ENCODE assay signal across 22 cellular contexts in genomic region chr12:117041798-117042170, GRCh38. TPM values are rescaled to one million over a fixed set of nuclear protein-coding genes. Genes with fewer than 3 reads are reported as not detected.
DNase-seq lines count a peak whose midpoint lies in the region; ATAC-seq and TF ChIP-seq lines count a peak whose summit lies in the region.
"Had no signal": no experiment of that assay in that cellular context is flagged by ENCODE, and none has a peak within 500 bp of the region (broad histone marks: within the 10 kb centered on the region; RNA-seq: fewer than 3 reads in every experiment).

No MANE protein-coding gene starts in this region.

- DNase-seq in left ventricle myocardium inferior (no peak), Right ventricle myocardium inferior (ENCODE audit: missing footprints) (no peak), adrenal gland (no peak), AML-193 (lab: John Stamatoyannopoulos, UW) (no peak), medulla oblongata (ENCODE audit: extremely low spot score) (no peak)
- DNase-seq: CD8-positive, alpha-beta T cell; DMS153; DND-41; H9; NCI-H1048; NCI-H1417; NCI-H1694; NCI-H2029 treated with DMSO at 0.1 percent for 48 hours; NCI-H446 treated with DMSO at 0.1 percent for 48 hours; NCI-H526 treated with DMSO at 0.1 percent for 48 hours; SHP77 had no signal

- TF ChIP-seq POLR2A in adrenal gland (IDR thresholded peaks at IDR 0.05) = no peak

- intact Hi-C loops in left ventricle myocardium inferior (cut with micrococcal nuclease) (no loop called here), Right ventricle myocardium inferior (cut with DNase I) (no loop called here), adrenal gland (cut with DNase I) (no loop called here)

- no peak for ATAC-seq in Right ventricle myocardium inferior
- ATAC-seq in HG03342 (IDR thresholded peaks at IDR 0.05; ENCODE audit: unreplicated experiment) = no peak
- ATAC-seq: CD8-positive, alpha-beta T cell had no signal

- H3K9ac ChIP-seq in mucosa of stomach (ENCODE audit: low read length) = peak overlapping the region; percentile 32
- H3K9ac ChIP-seq: GM23248 had no signal

- H3K4me3 ChIP-seq in left ventricle myocardium inferior (no peak overlapping the region), adrenal gland (no peak overlapping the region), mucosa of stomach (ENCODE audit: low read length) (no peak overlapping the region)
- H3K4me3 ChIP-seq: GM23248, PC-9 had no signal

- TF ChIP-seq CTCF in left ventricle myocardium inferior (IDR thresholded peaks at IDR 0.05; ENCODE audit: borderline replicate concordance) (no peak), adrenal gland (IDR thresholded peaks at IDR 0.05) (no peak)

- H3K9me3 ChIP-seq in left ventricle myocardium inferior (replicated peaks) (no peaks in the 10 kb centered on the region), adrenal gland (replicated peaks in 1 of 3) (no peaks in the 10 kb centered on the region), mucosa of stomach (ENCODE audit: control insufficient read depth, low read length) (no peaks in the 10 kb centered on the region)

- H3K27me3 ChIP-seq in left ventricle myocardium inferior (ENCODE audit: low read depth) (peaks cover 4% of the 10 kb centered on the region), adrenal gland (no peaks in the 10 kb centered on the region), mucosa of stomach (ENCODE audit: control insufficient read depth, insufficient read depth, low read length) (no peaks in the 10 kb centered on the region)

- WGBS in adrenal gland, 4 donors = 92 to 95% (median 93%) methylated on average over 10 to 11 of the region's 11 CpGs

- H3K27ac ChIP-seq in left ventricle myocardium inferior (replicated peaks) (peak overlapping the region; percentile 66), adrenal gland (peak overlapping the region in 3 of 5 donors; percentile 54 to 86 (median 75))
- H3K27ac ChIP-seq: C4-2B, GM23248, PC-9 had no signal

- no peaks in the 10 kb centered on the region for H3K36me3 ChIP-seq in left ventricle myocardium inferior
- H3K36me3 ChIP-seq in adrenal gland (replicated peaks in 1 of 2) = no peaks in the 10 kb centered on the region
- H3K36me3 ChIP-seq in mucosa of stomach (ENCODE audit: control insufficient read depth, insufficient read depth, low read length) = no peaks in the 10 kb centered on the region

- H3K4me1 ChIP-seq in left ventricle myocardium inferior (peaks cover 47% of the 10 kb centered on the region), adrenal gland (replicated peaks in 1 of 2) (peaks cover 11 to 13% of the 10 kb centered on the region in 2 donors), mucosa of stomach (ENCODE audit: control insufficient read depth, insufficient read depth, low read length) (peaks cover 59% of the 10 kb centered on the region)

RNA-seq across cellular contexts. Expression of gene TESC, which starts 57.4 kb away (rescaled TPM):
- total RNA-seq in left ventricle myocardium inferior (92.1 TPM), Right ventricle myocardium inferior (93.9 TPM), adrenal gland (100 to 1,000 TPM in 2 of 8 donors, 10 to 100 TPM in 6; 47.8 to 144 (median 82.9) TPM)
- polyA plus RNA-seq in adrenal gland = 10 to 100 TPM; 34.3 to 73.2 (median 45.4) TPM
- total RNA-seq: GM23248, PC-9, RPMI7951 had no signal
